1 cellular context compared by ENCODE assay signal in genomic region chr2:62016957-62017356, GRCh38.
TF ChIP-seq lines count a peak whose summit lies in the region.

No MANE protein-coding gene starts in this region.

TF ChIP-seq in HEK293, 187 proteins besides CTCF, POLR2A, EP300 and RAD21 (continued from another document):
- TF ChIP-seq ZNF580 (tag by site-specific recombination; IDR thresholded peaks at IDR 0.05): no peak
- TF ChIP-seq ZNF510 (tag by site-specific recombination; IDR thresholded peaks at IDR 0.05; ENCODE audit: insufficient replicate concordance): no peak
- TF ChIP-seq ZNF239 (tag by site-specific recombination; IDR thresholded peaks at IDR 0.05): no peak
- 0 out of 2 replicates have a peak, but pooled peaks have one; percentile 8 for TF ChIP-seq OSR2 (tag by site-specific recombination; IDR thresholded peaks at IDR 0.05)
- no peak for TF ChIP-seq ZNF76 (tag by site-specific recombination; IDR thresholded peaks at IDR 0.05; ENCODE audit: borderline replicate concordance, low read depth)
- TF ChIP-seq ZSCAN18 (tag by site-specific recombination; IDR thresholded peaks at IDR 0.05): no peak
- no peak for TF ChIP-seq PBX3 (CRISPR knock-in tag; IDR thresholded peaks at IDR 0.05)
- TF ChIP-seq ZNF777 (tag by site-specific recombination; IDR thresholded peaks at IDR 0.05; ENCODE audit: borderline replicate concordance): no peak
- TF ChIP-seq KLF7 (tag by site-specific recombination; IDR thresholded peaks at IDR 0.05; ENCODE audit: borderline replicate concordance): no peak
- no peak for TF ChIP-seq ZNF148 (tag by site-specific recombination; IDR thresholded peaks at IDR 0.05; ENCODE audit: borderline replicate concordance)
- no peak for TF ChIP-seq ZNF560 (tag by site-specific recombination; IDR thresholded peaks at IDR 0.05; ENCODE audit: borderline replicate concordance)
- TF ChIP-seq ZNF558 (tag by site-specific recombination; IDR thresholded peaks at IDR 0.05): no peak
- TF ChIP-seq ZNF843 (tag by site-specific recombination; IDR thresholded peaks at IDR 0.05): 0 out of 2 replicates have a peak, but pooled peaks have one; percentile 39
TF ChIP-seq in HEK293: peak in this region for 3.
